ENCODE assay signal across 1 cellular context in genomic region chr17:73609078-73609477, GRCh38.
TF ChIP-seq lines count a peak whose summit lies in the region.

No MANE protein-coding gene starts in this region.

TF ChIP-seq in H1, 55 proteins besides CTCF, POLR2A, EP300 and RAD21:
- TF ChIP-seq SIX5 (IDR thresholded peaks at IDR 0.05; ENCODE audit: low read depth, low read length): no peak
